In genomic region chr2:246489-247145, GRCh38 we compare ENCODE assay signal across 8 cellular contexts. TPM values are rescaled to one million over a fixed set of nuclear protein-coding genes. Genes with fewer than 3 reads are reported as not detected.
DNase-seq lines count a peak whose midpoint lies in the region; ATAC-seq and TF ChIP-seq lines count a peak whose summit lies in the region.

No MANE protein-coding gene starts in this region.

- H3K27me3 ChIP-seq in HCT116 (ENCODE audit: insufficient read depth, low read length) (no peaks in the 10 kb centered on the region), right lobe of liver (no peaks in the 10 kb centered on the region)

- CTCF ChIA-PET in activated CD4-positive, alpha-beta memory T cell treated with anti-CD3 and anti-CD28 coated beads for 36 hours (lab: Charles Lee) = interaction anchor here (0.8 to 3.0 kb wide), 22 partner anchors 9 to 420 kb away, joined by 3 to 17 read pairs (median 4); no protein-coding TSS in a partner anchor
- CTCF ChIA-PET in activated CD4-positive, alpha-beta memory T cell treated with anti-CD3 and anti-CD28 coated beads, Interleukin-2, amount 10 ng/mL, durations not matched to agents 7 days and 5 days (lab: Charles Lee) = interaction anchor here (1.0 to 3.1 kb wide), 10 partner anchors 9 to 391 kb away, joined by 3 to 23 read pairs (median 8); no protein-coding TSS in a partner anchor
- CTCF ChIA-PET in HCT116 (lab: Charles Lee) = interaction anchor here (0.8 to 1.7 kb wide), 7 partner anchors 9 to 389 kb away, joined by 3 to 7 read pairs (median 4); no protein-coding TSS in a partner anchor

- WGBS in right lobe of liver (ENCODE audit: insufficient coverage, low coverage, low lambda C conversion rate, missing lambda C conversion rate) = 62% methylated on average over 6 of the region's 6 CpGs

- no peaks in the 10 kb centered on the region for H3K27me3 Mint-ChIP-seq in activated CD4-positive, alpha-beta memory T cell treated with anti-CD3 and anti-CD28 coated beads for 36 hours
- H3K27me3 Mint-ChIP-seq in activated CD4-positive, alpha-beta memory T cell treated with anti-CD3 and anti-CD28 coated beads, Interleukin-2, amount 10 ng/mL, durations not matched to agents 7 days and 5 days = no peaks in the 10 kb centered on the region
- H3K27me3 Mint-ChIP-seq in brain = no peaks in the 10 kb centered on the region

- H3K79me2 ChIP-seq in HCT116 (ENCODE audit: insufficient read depth, low read length) = no peaks in the 10 kb centered on the region

- no peak overlapping the region for H3K4me2 ChIP-seq in HCT116 (ENCODE audit: low read length)

- no peaks in the 10 kb centered on the region for H4K20me1 ChIP-seq in HCT116 (ENCODE audit: insufficient read depth)

- H3K9me3 ChIP-seq in HCT116 (ENCODE audit: control insufficient read depth in 1 of 2, insufficient read depth in 1 of 2, low read depth in 1 of 2, low read length in 2 of 2) (no peaks in the 10 kb centered on the region; a peak in 1 of 4 replicates), right lobe of liver (no peaks in the 10 kb centered on the region)

- BruUV-seq in HCT116 (replicated peaks; lab: Mats Ljungman, UMichigan) = no TSS peak

- H3K9me2 ChIP-seq in HCT116 (ENCODE audit: insufficient read depth) = no peaks in the 10 kb centered on the region

- H3K9me3 Mint-ChIP-seq in activated CD4-positive, alpha-beta memory T cell treated with anti-CD3 and anti-CD28 coated beads for 36 hours = peaks cover 4% of the 10 kb centered on the region
- H3K9me3 Mint-ChIP-seq in activated CD4-positive, alpha-beta memory T cell treated with anti-CD3 and anti-CD28 coated beads, Interleukin-2, amount 10 ng/mL, durations not matched to agents 7 days and 5 days = no peaks in the 10 kb centered on the region
- peaks cover 0 to 17% (median 13%) of the 10 kb centered on the region in 5 experiments for H3K9me3 Mint-ChIP-seq in brain

- H3K36me3 ChIP-seq in HCT116 (ENCODE audit: control insufficient read depth in 1 of 2, insufficient read depth in 2 of 2, low read length in 2 of 2) (no peaks in the 10 kb centered on the region; a peak in 1 of 4 replicates), right lobe of liver (peaks cover 0 to 20% (median 1%) of the 10 kb centered on the region in 4 donors)

- H3K4me3 ChIP-seq in HCT116 (replicated peaks in 1 of 2; ENCODE audit: low read depth in 1 of 2, low read length in 2 of 2) (no peak overlapping the region), right lobe of liver (no peak overlapping the region)

- DNase-seq in activated CD4-positive, alpha-beta memory T cell treated with anti-CD3 and anti-CD28 coated beads for 36 hours = peak; percentile 20
- no peak for DNase-seq in activated CD4-positive, alpha-beta memory T cell treated with anti-CD3 and anti-CD28 coated beads, Interleukin-2, amount 10 ng/mL, durations not matched to agents 7 days and 5 days
- peak; percentile 36 for DNase-seq in HCT116 (ENCODE audit: low read depth, low spot score)
- DNase-seq in NCI-H345 treated with DMSO at 0.1 percent for 48 hours (lab: John Stamatoyannopoulos, UW; ENCODE audit: unreplicated experiment) = peak; percentile 21
- no peak for DNase-seq in right lobe of liver

- TF ChIP-seq POLR2A in HCT116 (IDR thresholded peaks at IDR 0.05; ENCODE audit: borderline replicate concordance, extremely low read depth, insufficient read depth, insufficient read length) (no peak), right lobe of liver (IDR thresholded peaks at IDR 0.05) (no peak)

- H3K27ac Mint-ChIP-seq in activated CD4-positive, alpha-beta memory T cell treated with anti-CD3 and anti-CD28 coated beads for 36 hours = no peak overlapping the region
- no peak overlapping the region for H3K27ac Mint-ChIP-seq in activated CD4-positive, alpha-beta memory T cell treated with anti-CD3 and anti-CD28 coated beads, Interleukin-2, amount 10 ng/mL, durations not matched to agents 7 days and 5 days
- H3K27ac Mint-ChIP-seq in brain = no peak overlapping the region

- peaks cover 27% of the 10 kb centered on the region for H3K36me3 Mint-ChIP-seq in activated CD4-positive, alpha-beta memory T cell treated with anti-CD3 and anti-CD28 coated beads for 36 hours
- H3K36me3 Mint-ChIP-seq in activated CD4-positive, alpha-beta memory T cell treated with anti-CD3 and anti-CD28 coated beads, Interleukin-2, amount 10 ng/mL, durations not matched to agents 7 days and 5 days (ENCODE audit: low read depth) = no peaks in the 10 kb centered on the region
- H3K36me3 Mint-ChIP-seq in brain = peaks cover 61% of the 10 kb centered on the region

- H3K9ac ChIP-seq in HCT116 (ENCODE audit: low read length) = no peak overlapping the region

- H3K4me1 Mint-ChIP-seq in activated CD4-positive, alpha-beta memory T cell treated with anti-CD3 and anti-CD28 coated beads for 36 hours (ENCODE audit: low read depth) = peaks cover 2% of the 10 kb centered on the region
- H3K4me1 Mint-ChIP-seq in activated CD4-positive, alpha-beta memory T cell treated with anti-CD3 and anti-CD28 coated beads, Interleukin-2, amount 10 ng/mL, durations not matched to agents 7 days and 5 days = peaks cover 3% of the 10 kb centered on the region
- H3K4me1 Mint-ChIP-seq in brain = no peaks in the 10 kb centered on the region

- TF ChIP-seq CTCF in HCT116 (IDR thresholded peaks at IDR 0.05 in 2 of 3, conservative IDR thresholded peaks at IDR 0.05 in 1 of 3; ENCODE audit: borderline replicate concordance in 1 of 3, insufficient read depth in 1 of 3, low read depth in 2 of 3, low read length in 2 of 3) (peak; percentile 31 to 65 (median 58); a peak in 5 of 6 replicates), brain (conservative IDR thresholded peaks at IDR 0.05) (peak; percentile 57 to 69), right lobe of liver (IDR thresholded peaks at IDR 0.05) (peak; percentile 50 to 69 (median 62))

- no peak overlapping the region for H2AFZ ChIP-seq in HCT116 (ENCODE audit: low read depth, low read length, poor library complexity, severe bottlenecking)

- ATAC-seq in HCT116 = peak; percentile 87
- peak; percentile 75 to 90 (median 84) for ATAC-seq in right lobe of liver
- ATAC-seq in HG02763 (IDR thresholded peaks at IDR 0.05; ENCODE audit: unreplicated experiment) = no peak
- ATAC-seq in GM19328 (IDR thresholded peaks at IDR 0.05; ENCODE audit: unreplicated experiment) = no peak

- TF ChIP-seq RAD21 in HCT116 (IDR thresholded peaks at IDR 0.05; ENCODE audit: low read depth) = peak; percentile 35; the same call in 1 of the 2 replicates

- no peak overlapping the region for H3K27ac ChIP-seq in HCT116 (ENCODE audit: low read depth, low read length)
- H3K27ac ChIP-seq in right lobe of liver = no peak overlapping the region

- H3K4me1 ChIP-seq in HCT116 (ENCODE audit: control insufficient read depth in 1 of 2, insufficient read depth in 2 of 2, low read length in 2 of 2) (no peaks in the 10 kb centered on the region), right lobe of liver (no peaks in the 10 kb centered on the region)

- intact Hi-C loops in activated CD4-positive, alpha-beta memory T cell treated with anti-CD3 and anti-CD28 coated beads for 36 hours (cut with micrococcal nuclease) = loop anchor here (1.0 to 2.0 kb wide), 4 partner anchors 18 to 421 kb away; partner anchors contain the start of genes ACP1 and SH3YL1
- intact Hi-C loops in HCT116 (cut with micrococcal nuclease) (loop anchor here (5.0 kb wide), 1 partner anchor 391 kb away; no protein-coding TSS in a partner anchor), right lobe of liver (cut with DNase I) (no loop called here)

- H3K4me3 Mint-ChIP-seq in activated CD4-positive, alpha-beta memory T cell treated with anti-CD3 and anti-CD28 coated beads for 36 hours = no peak overlapping the region
- H3K4me3 Mint-ChIP-seq in activated CD4-positive, alpha-beta memory T cell treated with anti-CD3 and anti-CD28 coated beads, Interleukin-2, amount 10 ng/mL, durations not matched to agents 7 days and 5 days = no peak overlapping the region
- H3K4me3 Mint-ChIP-seq in brain = no peak overlapping the region

- POLR2A ChIA-PET in activated CD4-positive, alpha-beta memory T cell treated with anti-CD3 and anti-CD28 coated beads for 36 hours (lab: Charles Lee) = no interaction called here
- POLR2A ChIA-PET in activated CD4-positive, alpha-beta memory T cell treated with anti-CD3 and anti-CD28 coated beads, Interleukin-2, amount 10 ng/mL, durations not matched to agents 7 days and 5 days (lab: Charles Lee) = no interaction called here
- POLR2A ChIA-PET in HCT116 (lab: Charles Lee) = no interaction called here

- RAD21 ChIA-PET in HCT116 (lab: Charles Lee; ENCODE audit: low non-redundant PET in 1 of 2, low total read pairs in 2 of 2, uncharacterized antibody in 2 of 2, unreplicated experiment in 2 of 2) = no interaction called here

TF ChIP-seq in HCT116, 20 proteins besides CTCF, POLR2A, EP300 and RAD21 (continues in another document):
- no peak for TF ChIP-seq YY1 (IDR thresholded peaks at IDR 0.05; ENCODE audit: extremely low read depth, insufficient replicate concordance, low read depth, low read length)

RNA-seq across cellular contexts. Expression of gene SH3YL1, which starts 17.2 kb away (rescaled TPM):
- 10 to 100 TPM; 21.6 to 23.5 TPM for total RNA-seq in activated CD4-positive, alpha-beta memory T cell treated with anti-CD3 and anti-CD28 coated beads for 36 hours
- 10 to 100 TPM; 15.8 to 18.0 TPM for total RNA-seq in activated CD4-positive, alpha-beta memory T cell treated with anti-CD3 and anti-CD28 coated beads, Interleukin-2, amount 10 ng/mL, durations not matched to agents 7 days and 5 days
- 32.8 TPM for total RNA-seq in HCT116 (2021; ENCODE audit: unreplicated experiment)
- 14.2 and 21.8 TPM in 2 replicates for polyA plus RNA-seq in HCT116 (2012)
- polyA plus RNA-seq in brain (ENCODE audit: insufficient read depth, low read depth, low replicate concordance) = 12.4 TPM
- 10 to 100 TPM in 2 of 6 experiments, 1 to 10 TPM in 4; 5.9 to 23.0 (median 8.7) TPM for total RNA-seq in right lobe of liver

RNA-seq across cellular contexts. Expression of gene ACP1, which starts 18.1 kb away (rescaled TPM):
- 100 to 1,000 TPM; 121 to 127 TPM for total RNA-seq in activated CD4-positive, alpha-beta memory T cell treated with anti-CD3 and anti-CD28 coated beads for 36 hours
- 10 to 100 TPM; 89.2 to 98.3 TPM for total RNA-seq in activated CD4-positive, alpha-beta memory T cell treated with anti-CD3 and anti-CD28 coated beads, Interleukin-2, amount 10 ng/mL, durations not matched to agents 7 days and 5 days
- total RNA-seq in HCT116 (2021; ENCODE audit: unreplicated experiment) (113 TPM), right lobe of liver (10 to 100 TPM; 52.1 to 72.1 (median 60.3) TPM)
- 127 and 131 TPM in 2 replicates for polyA plus RNA-seq in HCT116 (2012)
- polyA plus RNA-seq in brain (ENCODE audit: insufficient read depth, low read depth, low replicate concordance) = 52.7 TPM

RNA-seq across cellular contexts. Expression of gene ALKAL2, which starts 41.3 kb away (rescaled TPM):
- total RNA-seq in activated CD4-positive, alpha-beta memory T cell treated with anti-CD3 and anti-CD28 coated beads for 36 hours = not detected
- total RNA-seq in activated CD4-positive, alpha-beta memory T cell treated with anti-CD3 and anti-CD28 coated beads, Interleukin-2, amount 10 ng/mL, durations not matched to agents 7 days and 5 days = not detected
- total RNA-seq in HCT116 (2021; ENCODE audit: unreplicated experiment) (not detected), right lobe of liver (1 to 10 TPM in 4 of 6 experiments, under 1 TPM in 2; 0.49 to 2.9 (median 1.0) TPM)
- polyA plus RNA-seq in HCT116 (2012) = not detected in 2 replicates
- polyA plus RNA-seq in brain (ENCODE audit: insufficient read depth, low read depth, low replicate concordance) = not detected

Comparison
In these comparisons a context has a peak if more than half of its experiments do, and no peak if none do; other contexts are left out.
1. DNase-seq: peak in activated CD4-positive, alpha-beta memory T cell treated with anti-CD3 and anti-CD28 coated beads for 36 hours (single experiment), HCT116 (single experiment) and NCI-H345 treated with DMSO at 0.1 percent for 48 hours (single experiment); none in activated CD4-positive, alpha-beta memory T cell treated with anti-CD3 and anti-CD28 coated beads, Interleukin-2, amount 10 ng/mL, durations not matched to agents 7 days and 5 days (single experiment) and right lobe of liver (0 of 3).
2. ATAC-seq: peak in HCT116 (single experiment) and right lobe of liver (4 of 4); none in HG02763 (single experiment) and GM19328 (single experiment).
3. intact Hi-C loops: an anchor here in activated CD4-positive, alpha-beta memory T cell treated with anti-CD3 and anti-CD28 coated beads for 36 hours (1.0 to 2.0 kb wide) and HCT116 (5.0 kb wide); none called in right lobe of liver.
4. Peak in every context shown above with its lines, with median percentiles within 50 percentile points of each other: CTCF ChIP-seq.